ENCODE assay signal across 29 cellular contexts in the genomic region with DNA sequence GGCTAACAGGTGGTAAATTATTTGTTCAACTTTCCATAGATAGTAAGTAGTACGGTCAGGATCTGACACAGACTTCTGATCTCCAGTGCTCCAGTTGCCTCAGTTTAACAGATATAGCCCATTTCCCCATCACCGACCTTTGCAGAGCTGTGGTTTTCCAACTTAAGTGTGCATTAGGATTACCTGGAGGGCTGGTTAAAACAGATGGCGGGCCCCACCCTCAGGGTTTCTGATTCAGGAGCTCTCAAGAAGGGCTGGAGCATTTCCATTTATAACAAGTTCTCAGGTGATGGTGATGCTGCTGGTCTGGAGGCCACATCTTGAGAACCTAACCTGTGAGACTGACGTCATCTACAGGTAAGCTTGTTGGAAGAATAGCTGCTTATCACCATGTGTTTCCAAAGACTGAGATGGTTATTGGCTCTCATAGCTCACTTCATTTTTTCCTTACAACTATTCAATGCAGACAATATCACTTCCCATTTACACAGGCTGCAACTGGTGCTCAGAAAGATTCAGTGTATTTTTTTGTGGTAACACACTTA.
"Had no signal": no experiment of that assay in that cellular context is flagged by ENCODE, and none has a peak within 500 bp of the region (broad histone marks: within the 10 kb centered on the region; RNA-seq: fewer than 3 reads in every experiment).

No MANE protein-coding gene starts in this region.

- H3K36me3 ChIP-seq: adrenal gland, gastrocnemius medialis, heart right ventricle had no signal

- H3K4me1 ChIP-seq: adrenal gland, body of pancreas, foreskin keratinocyte, gastrocnemius medialis, heart right ventricle had no signal

- DNase-seq: activated CD4-positive, alpha-beta memory T cell treated with anti-CD3 and anti-CD28 coated beads for 36 hours; activated CD4-positive, alpha-beta T cell treated with anti-CD3 and anti-CD28 coated beads for 36 hours; activated CD4-positive, alpha-beta T cell treated with anti-CD3 and anti-CD28 coated beads, Interleukin-2, amount 10 ng/mL, durations not matched to agents 24 days and 14 days; activated CD4-positive, CD25-positive, alpha-beta regulatory T cell; activated CD4-positive, CD25-positive, alpha-beta regulatory T cell treated with anti-CD3 and anti-CD28 coated beads, Interleukin-2, amount 50 U/mL, for 72 hours; activated CD8-positive, alpha-beta memory T cell treated with anti-CD3 and anti-CD28 coated beads, Interleukin-2, amount 10 ng/mL, durations not matched to agents 7 days and 5 days; activated CD8-positive, alpha-beta memory T cell treated with anti-CD3 and anti-CD28 coated beads, Interleukin-2, amount 50 U/mL, for 4 hours; activated CD8-positive, alpha-beta T cell treated with anti-CD3 and anti-CD28 coated beads, Interleukin-2, amount 10 ng/mL, durations not matched to agents 7 days and 5 days; activated effector memory CD4-positive, alpha-beta T cell treated with anti-CD3 and anti-CD28 coated beads, Interleukin-2, amount 50 U/mL, for 16 hours; activated naive CD4-positive, alpha-beta T cell treated with anti-CD3 and anti-CD28 coated beads for 36 hours; activated naive CD8-positive, alpha-beta T cell treated with anti-CD3 and anti-CD28 coated beads for 36 hours; activated naive CD8-positive, alpha-beta T cell treated with anti-CD3 and anti-CD28 coated beads, Interleukin-2, amount 50 U/mL, for 24 hours; activated T-cell treated with anti-CD3 and anti-CD28 coated beads, Interleukin-2, amount 50 U/mL, for 1 hour; activated T-cell treated with anti-CD3 and anti-CD28 coated beads, Interleukin-2, amount 50 U/mL, for 48 hours; adrenal gland; amygdala; aorta; body of pancreas; caudate nucleus; effector CD8-positive, alpha-beta T cell; foreskin keratinocyte; gastrocnemius medialis; glutamatergic neuron; heart right ventricle; T-helper 17 cell; T1000 had no signal

- FAIRE-seq: colon had no signal

- H3K4me3 ChIP-seq: adrenal gland, body of pancreas, gastrocnemius medialis, heart right ventricle, hepatocyte had no signal

- H3K9me3 ChIP-seq: adrenal gland, body of pancreas, gastrocnemius medialis, heart right ventricle had no signal

- H3K27ac ChIP-seq: adrenal gland, body of pancreas, foreskin keratinocyte, gastrocnemius medialis, heart right ventricle, hepatocyte had no signal

- H3K27me3 ChIP-seq: adrenal gland, body of pancreas, foreskin keratinocyte, gastrocnemius medialis, heart right ventricle, hepatocyte had no signal

- ATAC-seq: activated CD4-positive, alpha-beta T cell treated with anti-CD3 and anti-CD28 coated beads for 36 hours; activated CD8-positive, alpha-beta memory T cell treated with anti-CD3 and anti-CD28 coated beads, Interleukin-2, amount 10 ng/mL, durations not matched to agents 7 days and 5 days; activated CD8-positive, alpha-beta T cell treated with anti-CD3 and anti-CD28 coated beads, Interleukin-2, amount 10 ng/mL, durations not matched to agents 7 days and 5 days; activated naive CD8-positive, alpha-beta T cell treated with anti-CD3 and anti-CD28 coated beads, Interleukin-2, amount 50 U/mL, for 24 hours; body of pancreas; esophagus mucosa; foreskin keratinocyte; gastrocnemius medialis; heart right ventricle; T-helper 17 cell had no signal
